Comparison of ENCODE assay signal across 1 cellular context in genomic region chr10:78977761-78978305, GRCh38.
TF ChIP-seq lines count a peak whose summit lies in the region.

No MANE protein-coding gene starts in this region.

TF ChIP-seq in HepG2, 621 proteins besides CTCF, POLR2A, EP300 and RAD21 (continued from another document and continues in another):
- TF ChIP-seq, protein P1, sequence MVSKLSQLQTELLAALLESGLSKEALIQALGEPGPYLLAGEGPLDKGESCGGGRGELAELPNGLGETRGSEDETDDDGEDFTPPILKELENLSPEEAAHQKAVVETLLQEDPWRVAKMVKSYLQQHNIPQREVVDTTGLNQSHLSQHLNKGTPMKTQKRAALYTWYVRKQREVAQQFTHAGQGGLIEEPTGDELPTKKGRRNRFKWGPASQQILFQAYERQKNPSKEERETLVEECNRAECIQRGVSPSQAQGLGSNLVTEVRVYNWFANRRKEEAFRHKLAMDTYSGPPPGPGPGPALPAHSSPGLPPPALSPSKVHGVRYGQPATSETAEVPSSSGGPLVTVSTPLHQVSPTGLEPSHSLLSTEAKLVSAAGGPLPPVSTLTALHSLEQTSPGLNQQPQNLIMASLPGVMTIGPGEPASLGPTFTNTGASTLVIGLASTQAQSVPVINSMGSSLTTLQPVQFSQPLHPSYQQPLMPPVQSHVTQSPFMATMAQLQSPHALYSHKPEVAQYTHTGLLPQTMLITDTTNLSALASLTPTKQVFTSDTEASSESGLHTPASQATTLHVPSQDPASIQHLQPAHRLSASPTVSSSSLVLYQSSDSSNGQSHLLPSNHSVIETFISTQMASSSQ (IDR thresholded peaks at IDR 0.05; ENCODE audit: low read depth), result no peak
- TF ChIP-seq, protein P1 (CRISPR knock-in tag; IDR thresholded peaks at IDR 0.05; ENCODE audit: borderline replicate concordance), result no peak
- no peak for TF ChIP-seq SRSF4 (IDR thresholded peaks at IDR 0.05; ENCODE audit: low read depth, low read length, poor library complexity, severe bottlenecking)
- no peak for TF ChIP-seq PHB2 (IDR thresholded peaks at IDR 0.05; ENCODE audit: partially characterized antibody)
- TF ChIP-seq AKAP8 (CRISPR knock-in tag; IDR thresholded peaks at IDR 0.05), result no peak
- TF ChIP-seq ZNF546 (CRISPR knock-in tag; conservative IDR thresholded peaks at IDR 0.05), result no peak
- TF ChIP-seq HNF4A (CRISPR knock-in tag; IDR thresholded peaks at IDR 0.05), result peak; percentile 77
- TF ChIP-seq ZNF230 (CRISPR knock-in tag; IDR thresholded peaks at IDR 0.05), result no peak
- TF ChIP-seq ATF5 (CRISPR knock-in tag; IDR thresholded peaks at IDR 0.05; ENCODE audit: low read depth), result no peak
- TF ChIP-seq, protein P2, sequence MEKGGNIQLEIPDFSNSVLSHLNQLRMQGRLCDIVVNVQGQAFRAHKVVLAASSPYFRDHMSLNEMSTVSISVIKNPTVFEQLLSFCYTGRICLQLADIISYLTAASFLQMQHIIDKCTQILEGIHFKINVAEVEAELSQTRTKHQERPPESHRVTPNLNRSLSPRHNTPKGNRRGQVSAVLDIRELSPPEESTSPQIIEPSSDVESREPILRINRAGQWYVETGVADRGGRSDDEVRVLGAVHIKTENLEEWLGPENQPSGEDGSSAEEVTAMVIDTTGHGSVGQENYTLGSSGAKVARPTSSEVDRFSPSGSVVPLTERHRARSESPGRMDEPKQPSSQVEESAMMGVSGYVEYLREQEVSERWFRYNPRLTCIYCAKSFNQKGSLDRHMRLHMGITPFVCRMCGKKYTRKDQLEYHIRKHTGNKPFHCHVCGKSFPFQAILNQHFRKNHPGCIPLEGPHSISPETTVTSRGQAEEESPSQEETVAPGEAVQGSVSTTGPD (CRISPR knock-in tag; IDR thresholded peaks at IDR 0.05), result no peak
- TF ChIP-seq, protein P3, sequence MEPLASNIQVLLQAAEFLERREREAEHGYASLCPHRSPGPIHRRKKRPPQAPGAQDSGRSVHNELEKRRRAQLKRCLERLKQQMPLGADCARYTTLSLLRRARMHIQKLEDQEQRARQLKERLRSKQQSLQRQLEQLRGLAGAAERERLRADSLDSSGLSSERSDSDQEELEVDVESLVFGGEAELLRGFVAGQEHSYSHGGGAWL (CRISPR knock-in tag; IDR thresholded peaks at IDR 0.05), result no peak
- TF ChIP-seq ZNF547 (CRISPR knock-in tag; IDR thresholded peaks at IDR 0.05), result peak; percentile 46; the same call in 1 of the 2 replicates
- no peak for TF ChIP-seq RBAK (CRISPR knock-in tag; IDR thresholded peaks at IDR 0.05)
- TF ChIP-seq ZBTB8A (CRISPR knock-in tag; IDR thresholded peaks at IDR 0.05; ENCODE audit: borderline replicate concordance, low read depth), result no peak
- no peak for TF ChIP-seq ZNF484 (CRISPR knock-in tag; IDR thresholded peaks at IDR 0.05; ENCODE audit: borderline replicate concordance, low read depth)
- 0 out of 4 replicates have a peak, but pooled peaks of 1 of the 2 experiments have one; percentile 8 for TF ChIP-seq HMGXB4 (CRISPR knock-in tag; IDR thresholded peaks at IDR 0.05; ENCODE audit: borderline replicate concordance in 1 of 2, low read depth in 1 of 2)
- no peak for TF ChIP-seq ZSCAN31 (CRISPR knock-in tag; IDR thresholded peaks at IDR 0.05; ENCODE audit: low read depth)
- TF ChIP-seq, protein P4, sequence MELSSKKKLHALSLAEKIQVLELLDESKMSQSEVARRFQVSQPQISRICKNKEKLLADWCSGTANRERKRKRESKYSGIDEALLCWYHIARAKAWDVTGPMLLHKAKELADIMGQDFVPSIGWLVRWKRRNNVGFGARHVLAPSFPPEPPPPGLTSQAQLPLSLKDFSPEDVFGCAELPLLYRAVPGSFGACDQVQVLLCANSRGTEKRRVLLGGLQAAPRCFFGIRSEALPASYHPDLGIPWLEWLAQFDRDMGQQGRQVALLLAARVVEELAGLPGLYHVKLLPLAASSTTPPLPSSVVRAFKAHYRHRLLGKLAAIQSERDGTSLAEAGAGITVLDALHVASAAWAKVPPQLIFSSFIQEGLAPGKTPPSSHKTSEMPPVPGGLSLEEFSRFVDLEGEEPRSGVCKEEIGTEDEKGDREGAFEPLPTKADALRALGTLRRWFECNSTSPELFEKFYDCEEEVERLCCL (CRISPR knock-in tag; IDR thresholded peaks at IDR 0.05; ENCODE audit: borderline replicate concordance), result no peak
- no peak for TF ChIP-seq HNRNPUL1 (IDR thresholded peaks at IDR 0.05; ENCODE audit: low read depth, low read length)
- TF ChIP-seq, protein P5, sequence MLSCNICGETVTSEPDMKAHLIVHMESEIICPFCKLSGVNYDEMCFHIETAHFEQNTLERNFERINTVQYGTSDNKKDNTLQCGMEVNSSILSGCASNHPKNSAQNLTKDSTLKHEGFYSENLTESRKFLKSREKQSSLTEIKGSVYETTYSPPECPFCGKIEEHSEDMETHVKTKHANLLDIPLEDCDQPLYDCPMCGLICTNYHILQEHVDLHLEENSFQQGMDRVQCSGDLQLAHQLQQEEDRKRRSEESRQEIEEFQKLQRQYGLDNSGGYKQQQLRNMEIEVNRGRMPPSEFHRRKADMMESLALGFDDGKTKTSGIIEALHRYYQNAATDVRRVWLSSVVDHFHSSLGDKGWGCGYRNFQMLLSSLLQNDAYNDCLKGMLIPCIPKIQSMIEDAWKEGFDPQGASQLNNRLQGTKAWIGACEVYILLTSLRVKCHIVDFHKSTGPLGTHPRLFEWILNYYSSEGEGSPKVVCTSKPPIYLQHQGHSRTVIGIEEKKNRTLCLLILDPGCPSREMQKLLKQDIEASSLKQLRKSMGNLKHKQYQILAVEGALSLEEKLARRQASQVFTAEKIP (CRISPR knock-in tag; IDR thresholded peaks at IDR 0.05; ENCODE audit: borderline replicate concordance), result no peak
- TF ChIP-seq ARID3A (IDR thresholded peaks at IDR 0.05; ENCODE audit: low read depth, low read length), result no peak
- no peak for TF ChIP-seq ZNF652 (CRISPR knock-in tag; IDR thresholded peaks at IDR 0.05; ENCODE audit: borderline replicate concordance, low read depth)
- no peak for TF ChIP-seq ZEB1 (IDR thresholded peaks at IDR 0.05; ENCODE audit: insufficient replicate concordance, low read depth)
- TF ChIP-seq, protein P6, sequence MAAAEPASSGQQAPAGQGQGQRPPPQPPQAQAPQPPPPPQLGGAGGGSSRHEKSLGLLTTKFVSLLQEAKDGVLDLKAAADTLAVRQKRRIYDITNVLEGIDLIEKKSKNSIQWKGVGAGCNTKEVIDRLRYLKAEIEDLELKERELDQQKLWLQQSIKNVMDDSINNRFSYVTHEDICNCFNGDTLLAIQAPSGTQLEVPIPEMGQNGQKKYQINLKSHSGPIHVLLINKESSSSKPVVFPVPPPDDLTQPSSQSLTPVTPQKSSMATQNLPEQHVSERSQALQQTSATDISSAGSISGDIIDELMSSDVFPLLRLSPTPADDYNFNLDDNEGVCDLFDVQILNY (CRISPR knock-in tag; conservative IDR thresholded peaks at IDR 0.05), result no peak
- TF ChIP-seq ZNF3 (CRISPR knock-in tag; IDR thresholded peaks at IDR 0.05), result no peak
- no peak for TF ChIP-seq ZNF224 (CRISPR knock-in tag; IDR thresholded peaks at IDR 0.05)
- TF ChIP-seq SRSF9 (IDR thresholded peaks at IDR 0.05; ENCODE audit: borderline replicate concordance, insufficient read depth, low read depth, low read length, poor library complexity, severe bottlenecking), result no peak
- no peak for TF ChIP-seq TCF7 (IDR thresholded peaks at IDR 0.05; ENCODE audit: low read depth)
- TF ChIP-seq KLF9 (CRISPR knock-in tag; IDR thresholded peaks at IDR 0.05; ENCODE audit: low read depth), result no peak
- TF ChIP-seq MED1 (CRISPR knock-in tag; IDR thresholded peaks at IDR 0.05), result peak; percentile 70
- TF ChIP-seq, protein P7, sequence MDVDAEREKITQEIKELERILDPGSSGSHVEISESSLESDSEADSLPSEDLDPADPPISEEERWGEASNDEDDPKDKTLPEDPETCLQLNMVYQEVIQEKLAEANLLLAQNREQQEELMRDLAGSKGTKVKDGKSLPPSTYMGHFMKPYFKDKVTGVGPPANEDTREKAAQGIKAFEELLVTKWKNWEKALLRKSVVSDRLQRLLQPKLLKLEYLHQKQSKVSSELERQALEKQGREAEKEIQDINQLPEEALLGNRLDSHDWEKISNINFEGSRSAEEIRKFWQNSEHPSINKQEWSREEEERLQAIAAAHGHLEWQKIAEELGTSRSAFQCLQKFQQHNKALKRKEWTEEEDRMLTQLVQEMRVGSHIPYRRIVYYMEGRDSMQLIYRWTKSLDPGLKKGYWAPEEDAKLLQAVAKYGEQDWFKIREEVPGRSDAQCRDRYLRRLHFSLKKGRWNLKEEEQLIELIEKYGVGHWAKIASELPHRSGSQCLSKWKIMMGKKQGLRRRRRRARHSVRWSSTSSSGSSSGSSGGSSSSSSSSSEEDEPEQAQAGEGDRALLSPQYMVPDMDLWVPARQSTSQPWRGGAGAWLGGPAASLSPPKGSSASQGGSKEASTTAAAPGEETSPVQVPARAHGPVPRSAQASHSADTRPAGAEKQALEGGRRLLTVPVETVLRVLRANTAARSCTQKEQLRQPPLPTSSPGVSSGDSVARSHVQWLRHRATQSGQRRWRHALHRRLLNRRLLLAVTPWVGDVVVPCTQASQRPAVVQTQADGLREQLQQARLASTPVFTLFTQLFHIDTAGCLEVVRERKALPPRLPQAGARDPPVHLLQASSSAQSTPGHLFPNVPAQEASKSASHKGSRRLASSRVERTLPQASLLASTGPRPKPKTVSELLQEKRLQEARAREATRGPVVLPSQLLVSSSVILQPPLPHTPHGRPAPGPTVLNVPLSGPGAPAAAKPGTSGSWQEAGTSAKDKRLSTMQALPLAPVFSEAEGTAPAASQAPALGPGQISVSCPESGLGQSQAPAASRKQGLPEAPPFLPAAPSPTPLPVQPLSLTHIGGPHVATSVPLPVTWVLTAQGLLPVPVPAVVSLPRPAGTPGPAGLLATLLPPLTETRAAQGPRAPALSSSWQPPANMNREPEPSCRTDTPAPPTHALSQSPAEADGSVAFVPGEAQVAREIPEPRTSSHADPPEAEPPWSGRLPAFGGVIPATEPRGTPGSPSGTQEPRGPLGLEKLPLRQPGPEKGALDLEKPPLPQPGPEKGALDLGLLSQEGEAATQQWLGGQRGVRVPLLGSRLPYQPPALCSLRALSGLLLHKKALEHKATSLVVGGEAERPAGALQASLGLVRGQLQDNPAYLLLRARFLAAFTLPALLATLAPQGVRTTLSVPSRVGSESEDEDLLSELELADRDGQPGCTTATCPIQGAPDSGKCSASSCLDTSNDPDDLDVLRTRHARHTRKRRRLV (CRISPR knock-in tag; IDR thresholded peaks at IDR 0.05), result no peak
- peak; percentile 74 for TF ChIP-seq TFE3 (CRISPR knock-in tag; IDR thresholded peaks at IDR 0.05)
- TF ChIP-seq ZMAT3 (CRISPR knock-in tag; conservative IDR thresholded peaks at IDR 0.05), result no peak
- TF ChIP-seq POLR2G (IDR thresholded peaks at IDR 0.05; ENCODE audit: low read depth, low read length), result no peak
- peak; percentile 75 for TF ChIP-seq BCL6 (CRISPR knock-in tag; IDR thresholded peaks at IDR 0.05)
- TF ChIP-seq ZNF724P (CRISPR knock-in tag; IDR thresholded peaks at IDR 0.05; ENCODE audit: borderline replicate concordance), result no peak
- TF ChIP-seq CCDC6 (CRISPR knock-in tag; IDR thresholded peaks at IDR 0.05), result peak; percentile 40; the same call in 1 of the 2 replicates
- TF ChIP-seq ZNF274 (CRISPR knock-in tag; IDR thresholded peaks at IDR 0.05), result no peak
- no peak for TF ChIP-seq ZNF563 (CRISPR knock-in tag; IDR thresholded peaks at IDR 0.05)
- no peak for TF ChIP-seq TBX3 (IDR thresholded peaks at IDR 0.05; ENCODE audit: borderline replicate concordance)
